In the genomic region with DNA sequence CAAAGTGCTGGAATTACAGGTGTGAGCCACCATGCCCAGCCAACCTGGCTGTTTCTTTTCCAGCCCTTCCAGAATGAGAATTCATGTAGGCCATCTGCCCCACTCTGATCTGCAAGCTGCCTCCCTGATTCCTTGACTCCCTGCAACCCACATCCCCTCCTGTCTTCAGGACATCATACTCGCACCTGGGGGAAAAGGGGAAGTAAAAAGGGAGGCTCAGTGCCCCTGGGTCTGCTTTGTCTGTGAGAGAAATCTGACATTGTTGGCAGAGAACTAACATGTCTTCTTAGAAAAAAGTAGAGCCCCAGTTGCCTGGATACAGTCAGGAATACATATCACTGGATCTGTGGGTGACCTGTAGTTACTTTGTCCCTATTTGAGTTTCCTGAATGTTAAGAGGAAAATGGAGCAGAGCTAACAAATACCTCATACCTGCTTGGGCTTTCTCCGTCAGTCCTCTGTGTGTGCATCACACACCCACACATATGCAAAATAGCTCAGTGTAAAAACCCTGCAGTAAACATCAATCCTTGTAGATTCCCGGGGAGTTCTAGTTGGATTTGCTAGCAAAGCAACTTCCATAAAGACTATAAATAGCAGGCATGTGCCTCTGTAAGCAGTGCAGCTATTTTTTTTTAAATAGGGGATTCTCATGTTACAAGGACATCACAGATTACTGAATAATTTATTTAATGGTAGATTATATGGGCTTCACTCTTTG, we compare ENCODE assay signal across 11 cellular contexts.
DNase-seq lines count a peak whose midpoint lies in the region; ATAC-seq and TF ChIP-seq lines count a peak whose summit lies in the region.
"Had no signal": no experiment of that assay in that cellular context is flagged by ENCODE, and none has a peak within 500 bp of the region (broad histone marks: within the 10 kb centered on the region; RNA-seq: fewer than 3 reads in every experiment).

No MANE protein-coding gene starts in this region.

- DNase-seq in Right ventricle myocardium superior (no peak), Right ventricle myocardium inferior (ENCODE audit: missing footprints) (no peak), KBM-7 (peak; percentile 12), fibroblast of the aortic adventitia (ENCODE audit: low read depth) (peak; percentile 15), ureter (ENCODE audit: low spot score) (no peak), HUDEP-2 (lab: John Stamatoyannopoulos, UW; ENCODE audit: unreplicated experiment in 76 of 76) (no peak)
- no peak for DNase-seq in stimulated activated naive B cell treated with anti-CD40 and anti-IgM and Interleukin-4, amounts not matched to agents 10 μg/mL and 1 μg/mL and 100 μg/mL, for 72 hours
- no peak for DNase-seq in central memory CD4-positive, alpha-beta T cell
- DNase-seq: activated CD8-positive, alpha-beta memory T cell treated with anti-CD3 and anti-CD28 coated beads for 24 hours; left ventricle myocardium inferior; stimulated activated CD4-positive, alpha-beta T cell treated with anti-CD3 and anti-CD28 coated beads, Interleukin-2, amount 100 ng/mL, for 24 hours had no signal

- H3K4me3 ChIP-seq in fibroblast of the aortic adventitia (ENCODE audit: low read depth, low read length): no peak overlapping the region
- H3K4me3 ChIP-seq: left ventricle myocardium inferior had no signal

- H3K27me3 Mint-ChIP-seq in stimulated activated naive B cell treated with anti-CD40 and anti-IgM and Interleukin-4, amounts not matched to agents 10 μg/mL and 1 μg/mL and 100 μg/mL, for 72 hours: no peaks in the 10 kb centered on the region

- H3K27ac Mint-ChIP-seq in stimulated activated naive B cell treated with anti-CD40 and anti-IgM and Interleukin-4, amounts not matched to agents 10 μg/mL and 1 μg/mL and 100 μg/mL, for 72 hours: peak overlapping the region; percentile 92

- peaks cover 11 to 18% of the 10 kb centered on the region in 2 donors for H3K36me3 Mint-ChIP-seq in stimulated activated naive B cell treated with anti-CD40 and anti-IgM and Interleukin-4, amounts not matched to agents 10 μg/mL and 1 μg/mL and 100 μg/mL, for 72 hours

- intact Hi-C loops in Right ventricle myocardium superior (cut with DNase I) (no loop called here), Right ventricle myocardium inferior (cut with DNase I) (no loop called here)

- no peak for TF ChIP-seq CTCF in fibroblast of the aortic adventitia (IDR thresholded peaks at IDR 0.05; ENCODE audit: insufficient read depth, low read length)

- H3K4me1 Mint-ChIP-seq in stimulated activated naive B cell treated with anti-CD40 and anti-IgM and Interleukin-4, amounts not matched to agents 10 μg/mL and 1 μg/mL and 100 μg/mL, for 72 hours: peaks cover 57 to 75% of the 10 kb centered on the region in 2 donors

- peak; percentile 49 for ATAC-seq in Right ventricle myocardium superior (ENCODE audit: poor library complexity)
- no peak for ATAC-seq in Right ventricle myocardium inferior
- peak; percentile 48 to 53 for ATAC-seq in stimulated activated naive B cell treated with anti-CD40 and anti-IgM and Interleukin-4, amounts not matched to agents 10 μg/mL and 1 μg/mL and 100 μg/mL, for 72 hours (replicated peaks)

- in situ Hi-C loops in KBM-7 (cut with MboI; ENCODE audit: low pct_unique_long_range_greater_than_20kb, low sequenced_read_pairs): no loop called here

- peak overlapping the region; percentile 56 to 73 for H3K4me3 Mint-ChIP-seq in stimulated activated naive B cell treated with anti-CD40 and anti-IgM and Interleukin-4, amounts not matched to agents 10 μg/mL and 1 μg/mL and 100 μg/mL, for 72 hours

- H3K9me3 Mint-ChIP-seq in stimulated activated naive B cell treated with anti-CD40 and anti-IgM and Interleukin-4, amounts not matched to agents 10 μg/mL and 1 μg/mL and 100 μg/mL, for 72 hours: no peaks in the 10 kb centered on the region

Comparison
In these comparisons a context has a peak if more than half of its experiments do, and no peak if none do; other contexts are left out.
1. DNase-seq: peak in KBM-7 (single experiment) and fibroblast of the aortic adventitia (single experiment); none in Right ventricle myocardium superior (single experiment), Right ventricle myocardium inferior (single experiment), stimulated activated naive B cell treated with anti-CD40 and anti-IgM and Interleukin-4, amounts not matched to agents 10 μg/mL and 1 μg/mL and 100 μg/mL, for 72 hours (single experiment), ureter (single experiment), HUDEP-2 (0 of 76) and central memory CD4-positive, alpha-beta T cell (single experiment).